Comparison of ENCODE assay signal across 22 cellular contexts in the genomic region with DNA sequence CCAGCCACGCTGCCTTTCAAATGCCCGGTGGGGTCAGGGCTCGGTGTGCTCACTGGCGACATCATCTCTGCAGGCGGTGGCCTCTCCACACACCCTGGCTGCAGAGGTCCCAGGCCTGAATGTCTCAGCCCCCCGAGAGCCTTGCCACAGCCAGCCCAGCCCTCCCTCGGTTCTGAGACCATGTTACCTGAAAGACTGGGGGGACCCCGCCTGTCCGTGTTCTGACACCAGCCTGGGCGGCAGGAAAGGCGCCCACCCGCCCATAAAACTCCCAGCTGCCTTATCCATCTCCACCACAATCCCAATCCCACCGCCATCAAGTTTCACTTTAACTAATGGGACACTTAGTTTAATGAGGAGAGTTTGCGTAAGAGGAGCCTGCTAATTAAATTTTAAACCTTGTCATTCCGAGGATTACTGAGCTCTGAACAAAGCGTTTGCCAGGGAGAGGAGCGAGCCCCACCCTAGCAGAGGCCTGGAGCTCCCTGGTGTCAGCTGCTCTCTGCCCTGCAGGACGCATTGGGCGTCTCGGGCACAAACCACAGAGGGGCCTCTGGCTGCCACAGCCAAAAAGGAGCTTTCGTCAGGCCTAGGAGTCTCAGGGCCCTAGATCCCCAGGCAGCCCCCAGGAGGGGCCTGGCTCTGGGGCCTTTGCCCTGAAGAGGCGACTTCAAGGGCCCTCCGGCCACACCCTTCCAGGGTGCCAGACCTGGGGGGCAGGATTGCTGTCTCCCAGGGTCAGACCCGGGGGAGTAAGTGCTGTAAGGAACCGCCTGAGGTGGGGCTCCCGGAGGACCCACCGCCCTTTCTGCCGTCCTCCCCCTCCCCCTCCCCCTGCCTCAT. TPM values are rescaled to one million over a fixed set of nuclear protein-coding genes. Genes with fewer than 3 reads are reported as not detected.
DNase-seq lines count a peak whose midpoint lies in the region; ATAC-seq and TF ChIP-seq lines count a peak whose summit lies in the region.
"Had no signal": no experiment of that assay in that cellular context is flagged by ENCODE, and none has a peak within 500 bp of the region (broad histone marks: within the 10 kb centered on the region; RNA-seq: fewer than 3 reads in every experiment).

No MANE protein-coding gene starts in this region.

- DNase-seq in COLO668 (lab: John Stamatoyannopoulos, UW; ENCODE audit: unreplicated experiment), result peak; percentile 18
- DNase-seq in HUDEP-2 (lab: John Stamatoyannopoulos, UW; ENCODE audit: unreplicated experiment in 76 of 76), result peak in 57 of 76 experiments; percentile 16 to 88 (median 56)
- DNase-seq in myocyte (ENCODE audit: low read depth), result peak; percentile 56
- DNase-seq in CD1c-positive myeloid dendritic cell (ENCODE audit: extremely low spot score), result no peak
- DNase-seq in occipital lobe (lab: John Stamatoyannopoulos, UW), result no peak
- DNase-seq: activated CD4-positive, alpha-beta T cell treated with anti-CD3 and anti-CD28 coated beads, Interleukin-2, amount 10 ng/mL, durations not matched to agents 24 days and 14 days; activated CD8-positive, alpha-beta memory T cell treated with anti-CD3 and anti-CD28 coated beads, Interleukin-2, amount 10 ng/mL, durations not matched to agents 7 days and 5 days; activated naive CD8-positive, alpha-beta T cell treated with anti-CD3 and anti-CD28 coated beads for 36 hours; Caco-2; effector CD8-positive, alpha-beta T cell; EL; esophagus squamous epithelium; NCI-H1417; small intestine; stimulated activated CD4-positive, alpha-beta T cell treated with anti-CD3 and anti-CD28 coated beads, Interleukin-4, amount 100 ng/mL, for 1 hour; stimulated activated naive CD8-positive, alpha-beta T cell treated with anti-CD3 and anti-CD28 coated beads, Interleukin-15, amount 100 ng/mL, for 72 hours; transverse colon had no signal

- ATAC-seq in SK-N-SH treated with all-trans-retinoic acid at 6 μM for 48 hours (peak; percentile 16; the same call in 1 of the 3 replicates), GM18502 (IDR thresholded peaks at IDR 0.05; ENCODE audit: poor library complexity, unreplicated experiment) (no peak)
- ATAC-seq: activated CD8-positive, alpha-beta memory T cell treated with anti-CD3 and anti-CD28 coated beads, Interleukin-2, amount 10 ng/mL, durations not matched to agents 7 days and 5 days; HCT116; stimulated activated naive CD8-positive, alpha-beta T cell treated with anti-CD3 and anti-CD28 coated beads, Interleukin-15, amount 100 ng/mL, for 72 hours had no signal

TF ChIP-seq in SK-N-SH treated with all-trans-retinoic acid at 6 μM for 48 hours, 23 proteins besides CTCF, POLR2A, EP300 and RAD21:
- no peak for TF ChIP-seq ISL1 (CRISPR knock-in tag; IDR thresholded peaks at IDR 0.05)
- no peak for TF ChIP-seq SNAI2 (CRISPR knock-in tag; IDR thresholded peaks at IDR 0.05)
- no peak for TF ChIP-seq ZNF565 (CRISPR knock-in tag; conservative IDR thresholded peaks at IDR 0.05; ENCODE audit: low read depth)
- no peak for TF ChIP-seq CSDC2 (CRISPR knock-in tag; IDR thresholded peaks at IDR 0.05)
- TF ChIP-seq, protein P1, sequence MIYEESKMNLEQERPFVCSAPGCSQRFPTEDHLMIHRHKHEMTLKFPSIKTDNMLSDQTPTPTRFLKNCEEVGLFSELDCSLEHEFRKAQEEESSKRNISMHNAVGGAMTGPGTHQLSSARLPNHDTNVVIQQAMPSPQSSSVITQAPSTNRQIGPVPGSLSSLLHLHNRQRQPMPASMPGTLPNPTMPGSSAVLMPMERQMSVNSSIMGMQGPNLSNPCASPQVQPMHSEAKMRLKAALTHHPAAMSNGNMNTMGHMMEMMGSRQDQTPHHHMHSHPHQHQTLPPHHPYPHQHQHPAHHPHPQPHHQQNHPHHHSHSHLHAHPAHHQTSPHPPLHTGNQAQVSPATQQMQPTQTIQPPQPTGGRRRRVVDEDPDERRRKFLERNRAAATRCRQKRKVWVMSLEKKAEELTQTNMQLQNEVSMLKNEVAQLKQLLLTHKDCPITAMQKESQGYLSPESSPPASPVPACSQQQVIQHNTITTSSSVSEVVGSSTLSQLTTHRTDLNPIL (CRISPR knock-in tag; IDR thresholded peaks at IDR 0.05; ENCODE audit: low read depth), result no peak
- TF ChIP-seq, protein P2, sequence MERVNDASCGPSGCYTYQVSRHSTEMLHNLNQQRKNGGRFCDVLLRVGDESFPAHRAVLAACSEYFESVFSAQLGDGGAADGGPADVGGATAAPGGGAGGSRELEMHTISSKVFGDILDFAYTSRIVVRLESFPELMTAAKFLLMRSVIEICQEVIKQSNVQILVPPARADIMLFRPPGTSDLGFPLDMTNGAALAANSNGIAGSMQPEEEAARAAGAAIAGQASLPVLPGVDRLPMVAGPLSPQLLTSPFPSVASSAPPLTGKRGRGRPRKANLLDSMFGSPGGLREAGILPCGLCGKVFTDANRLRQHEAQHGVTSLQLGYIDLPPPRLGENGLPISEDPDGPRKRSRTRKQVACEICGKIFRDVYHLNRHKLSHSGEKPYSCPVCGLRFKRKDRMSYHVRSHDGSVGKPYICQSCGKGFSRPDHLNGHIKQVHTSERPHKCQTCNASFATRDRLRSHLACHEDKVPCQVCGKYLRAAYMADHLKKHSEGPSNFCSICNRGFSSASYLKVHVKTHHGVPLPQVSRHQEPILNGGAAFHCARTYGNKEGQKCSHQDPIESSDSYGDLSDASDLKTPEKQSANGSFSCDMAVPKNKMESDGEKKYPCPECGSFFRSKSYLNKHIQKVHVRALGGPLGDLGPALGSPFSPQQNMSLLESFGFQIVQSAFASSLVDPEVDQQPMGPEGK (CRISPR knock-in tag; IDR thresholded peaks at IDR 0.05; ENCODE audit: borderline replicate concordance), result no peak
- TF ChIP-seq, protein P3, sequence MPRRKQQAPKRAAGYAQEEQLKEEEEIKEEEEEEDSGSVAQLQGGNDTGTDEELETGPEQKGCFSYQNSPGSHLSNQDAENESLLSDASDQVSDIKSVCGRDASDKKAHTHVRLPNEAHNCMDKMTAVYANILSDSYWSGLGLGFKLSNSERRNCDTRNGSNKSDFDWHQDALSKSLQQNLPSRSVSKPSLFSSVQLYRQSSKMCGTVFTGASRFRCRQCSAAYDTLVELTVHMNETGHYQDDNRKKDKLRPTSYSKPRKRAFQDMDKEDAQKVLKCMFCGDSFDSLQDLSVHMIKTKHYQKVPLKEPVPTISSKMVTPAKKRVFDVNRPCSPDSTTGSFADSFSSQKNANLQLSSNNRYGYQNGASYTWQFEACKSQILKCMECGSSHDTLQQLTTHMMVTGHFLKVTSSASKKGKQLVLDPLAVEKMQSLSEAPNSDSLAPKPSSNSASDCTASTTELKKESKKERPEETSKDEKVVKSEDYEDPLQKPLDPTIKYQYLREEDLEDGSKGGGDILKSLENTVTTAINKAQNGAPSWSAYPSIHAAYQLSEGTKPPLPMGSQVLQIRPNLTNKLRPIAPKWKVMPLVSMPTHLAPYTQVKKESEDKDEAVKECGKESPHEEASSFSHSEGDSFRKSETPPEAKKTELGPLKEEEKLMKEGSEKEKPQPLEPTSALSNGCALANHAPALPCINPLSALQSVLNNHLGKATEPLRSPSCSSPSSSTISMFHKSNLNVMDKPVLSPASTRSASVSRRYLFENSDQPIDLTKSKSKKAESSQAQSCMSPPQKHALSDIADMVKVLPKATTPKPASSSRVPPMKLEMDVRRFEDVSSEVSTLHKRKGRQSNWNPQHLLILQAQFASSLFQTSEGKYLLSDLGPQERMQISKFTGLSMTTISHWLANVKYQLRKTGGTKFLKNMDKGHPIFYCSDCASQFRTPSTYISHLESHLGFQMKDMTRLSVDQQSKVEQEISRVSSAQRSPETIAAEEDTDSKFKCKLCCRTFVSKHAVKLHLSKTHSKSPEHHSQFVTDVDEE (CRISPR knock-in tag; IDR thresholded peaks at IDR 0.05), result no peak
- TF ChIP-seq ARNTL (CRISPR knock-in tag; IDR thresholded peaks at IDR 0.05; ENCODE audit: borderline replicate concordance, low read depth), result no peak
- no peak for TF ChIP-seq ESRRG (CRISPR knock-in tag; IDR thresholded peaks at IDR 0.05)
- no peak for TF ChIP-seq BACH2 (CRISPR knock-in tag; IDR thresholded peaks at IDR 0.05; ENCODE audit: borderline replicate concordance)
- no peak for TF ChIP-seq ZNF8 (CRISPR knock-in tag; IDR thresholded peaks at IDR 0.05)
- no peak for TF ChIP-seq ZFP30 (CRISPR knock-in tag; IDR thresholded peaks at IDR 0.05)

RNA-seq across cellular contexts. Expression of a gene that starts 15.3 kb away (rescaled TPM):
- total RNA-seq in myocyte (not detected in 2 replicates), occipital lobe (not detected)
- not detected for polyA plus RNA-seq in myocyte (2012)
- total RNA-seq: activated CD4-positive, alpha-beta T cell treated with anti-CD3 and anti-CD28 coated beads, Interleukin-2, amount 10 ng/mL, durations not matched to agents 24 days and 14 days; activated CD8-positive, alpha-beta memory T cell treated with anti-CD3 and anti-CD28 coated beads, Interleukin-2, amount 10 ng/mL, durations not matched to agents 7 days and 5 days; activated naive CD8-positive, alpha-beta T cell treated with anti-CD3 and anti-CD28 coated beads for 36 hours; esophagus squamous epithelium; glomerular endothelial cell; HT1080; transverse colon had no signal
- polyA plus RNA-seq: small intestine had no signal

RNA-seq across cellular contexts. Expression of a gene that starts 56.0 kb away (rescaled TPM):
- 18.2 and 20.7 TPM in 2 replicates for total RNA-seq in myocyte
- polyA plus RNA-seq in myocyte (2012), result 15.7 TPM
- total RNA-seq in occipital lobe, result 8.1 TPM

Comparison
In these comparisons a context has a peak if more than half of its experiments do, and no peak if none do; other contexts are left out.
1. DNase-seq: peak in COLO668 (single experiment), HUDEP-2 (57 of 76) and myocyte (single experiment); none in CD1c-positive myeloid dendritic cell (single experiment) and occipital lobe (single experiment).